20 cellular contexts compared by ENCODE assay signal in genomic region chr22:44933829-44934735, GRCh38.
"Had no signal": no experiment of that assay in that cellular context is flagged by ENCODE, and none has a peak within 500 bp of the region (broad histone marks: within the 10 kb centered on the region; RNA-seq: fewer than 3 reads in every experiment).

No MANE protein-coding gene starts in this region.

- H3K4me3 Mint-ChIP-seq: activated naive CD8-positive, alpha-beta T cell treated with anti-CD3 and anti-CD28 coated beads for 36 hours; activated T-helper 17 cell treated with anti-CD3 and anti-CD28 coated beads, Interleukin-2, amount 50 U/mL, for 72 hours; dendritic cell treated with granulocyte-macrophage colony-stimulating factor and Interleukin-4, amounts not matched to agents 40 ng/mL and 50 ng/mL, for 4 days; stimulated activated effector memory CD8-positive, alpha-beta T cell treated with anti-CD3 and anti-CD28 coated beads, Interleukin-12 subunit alpha, Interleukin-12 subunit beta, amount 100 ng/mL, for 72 hours had no signal

- H3K27me3 Mint-ChIP-seq: activated naive CD8-positive, alpha-beta T cell treated with anti-CD3 and anti-CD28 coated beads for 36 hours; activated T-helper 17 cell treated with anti-CD3 and anti-CD28 coated beads, Interleukin-2, amount 50 U/mL, for 72 hours; dendritic cell treated with granulocyte-macrophage colony-stimulating factor and Interleukin-4, amounts not matched to agents 40 ng/mL and 50 ng/mL, for 4 days had no signal

- H3K27ac Mint-ChIP-seq: activated naive CD8-positive, alpha-beta T cell treated with anti-CD3 and anti-CD28 coated beads for 36 hours; activated T-helper 17 cell treated with anti-CD3 and anti-CD28 coated beads, Interleukin-2, amount 50 U/mL, for 72 hours; dendritic cell treated with granulocyte-macrophage colony-stimulating factor and Interleukin-4, amounts not matched to agents 40 ng/mL and 50 ng/mL, for 4 days; stimulated activated effector memory CD8-positive, alpha-beta T cell treated with anti-CD3 and anti-CD28 coated beads, Interleukin-12 subunit alpha, Interleukin-12 subunit beta, amount 100 ng/mL, for 72 hours had no signal

- H3K4me2 ChIP-seq: smooth muscle cell had no signal

- H3K36me3 ChIP-seq: esophagus muscularis mucosa, pancreas, stomach, upper lobe of right lung had no signal

- H3K4me3 ChIP-seq: esophagus muscularis mucosa, pancreas, smooth muscle cell, stomach, upper lobe of right lung had no signal

- H3K36me3 Mint-ChIP-seq: activated naive CD8-positive, alpha-beta T cell treated with anti-CD3 and anti-CD28 coated beads for 36 hours; stimulated activated effector memory CD8-positive, alpha-beta T cell treated with anti-CD3 and anti-CD28 coated beads, Interleukin-12 subunit alpha, Interleukin-12 subunit beta, amount 100 ng/mL, for 72 hours had no signal

- H3K9me3 ChIP-seq: esophagus muscularis mucosa, pancreas, stomach, upper lobe of right lung had no signal

- H3K9me3 Mint-ChIP-seq: activated naive CD8-positive, alpha-beta T cell treated with anti-CD3 and anti-CD28 coated beads for 36 hours; activated T-helper 17 cell treated with anti-CD3 and anti-CD28 coated beads, Interleukin-2, amount 50 U/mL, for 72 hours; dendritic cell treated with granulocyte-macrophage colony-stimulating factor and Interleukin-4, amounts not matched to agents 40 ng/mL and 50 ng/mL, for 4 days; stimulated activated effector memory CD8-positive, alpha-beta T cell treated with anti-CD3 and anti-CD28 coated beads, Interleukin-12 subunit alpha, Interleukin-12 subunit beta, amount 100 ng/mL, for 72 hours had no signal

- FAIRE-seq: endothelial cell of umbilical vein, pancreas had no signal

- H3K27ac ChIP-seq: esophagus muscularis mucosa, pancreas, stomach, upper lobe of right lung, VCaP had no signal

- DNase-seq: activated CD4-positive, alpha-beta T cell treated with anti-CD3 and anti-CD28 coated beads, Interleukin-2, amount 50 U/mL, for 4 hours; activated naive CD4-positive, alpha-beta T cell; activated naive CD8-positive, alpha-beta T cell treated with anti-CD3 and anti-CD28 coated beads for 36 hours; activated T-cell treated with anti-CD3 and anti-CD28 coated beads, Interleukin-2, amount 50 U/mL, for 1 hour; amniotic stem cell; effector memory CD4-positive, alpha-beta T cell; left colon; stimulated activated CD4-positive, alpha-beta T cell treated with anti-CD3 and anti-CD28 coated beads, Interleukin-4, amount 100 ng/mL, for 24 hours; stomach; T-helper 2 cell; upper lobe of right lung had no signal

- H3K4me1 Mint-ChIP-seq: activated naive CD8-positive, alpha-beta T cell treated with anti-CD3 and anti-CD28 coated beads for 36 hours; activated T-helper 17 cell treated with anti-CD3 and anti-CD28 coated beads, Interleukin-2, amount 50 U/mL, for 72 hours; stimulated activated effector memory CD8-positive, alpha-beta T cell treated with anti-CD3 and anti-CD28 coated beads, Interleukin-12 subunit alpha, Interleukin-12 subunit beta, amount 100 ng/mL, for 72 hours had no signal

- H3K27me3 ChIP-seq: esophagus muscularis mucosa, pancreas had no signal

- ATAC-seq: activated T-helper 17 cell treated with anti-CD3 and anti-CD28 coated beads, Interleukin-2, amount 50 U/mL, for 72 hours; left colon; pancreas; sciatic nerve; stimulated activated effector memory CD8-positive, alpha-beta T cell treated with anti-CD3 and anti-CD28 coated beads, Interleukin-12 subunit alpha, Interleukin-12 subunit beta, amount 100 ng/mL, for 72 hours; upper lobe of right lung had no signal

- H3K4me1 ChIP-seq: pancreas, upper lobe of right lung had no signal
